Comparison of ENCODE assay signal across 12 cellular contexts in genomic region chr22:35749808-35750207, GRCh38. TPM values are rescaled to one million over a fixed set of nuclear protein-coding genes. Genes with fewer than 3 reads are reported as not detected.
A peak's percentile ranks its signal among the peaks of the same experiment; 100 is the strongest.
DNase-seq lines count a peak whose midpoint lies in the region; ATAC-seq and TF ChIP-seq lines count a peak whose summit lies in the region.
"Had no signal": no experiment of that assay in that cellular context is flagged by ENCODE, and none has a peak within 500 bp of the region (broad histone marks: within the 10 kb centered on the region; RNA-seq: fewer than 3 reads in every experiment).

No MANE protein-coding gene starts in this region.

- H4K91ac ChIP-seq in neuronal stem cell (ENCODE audit: low read depth, low read length, poor library complexity) = no peak overlapping the region

- H2BK120ac ChIP-seq in neuronal stem cell (ENCODE audit: low read depth, low read length) = no peak overlapping the region

- POLR2A ChIA-PET in activated CD4-positive, alpha-beta memory T cell treated with anti-CD3 and anti-CD28 coated beads for 36 hours (lab: Charles Lee) = no interaction called here

- H2BK12ac ChIP-seq in neuronal stem cell (ENCODE audit: low read length) = no peak overlapping the region

- intact Hi-C loops in activated CD4-positive, alpha-beta memory T cell treated with anti-CD3 and anti-CD28 coated beads for 36 hours (cut with micrococcal nuclease) = no loop called here
- intact Hi-C loops in activated T-helper 2 cell treated with anti-CD3 and anti-CD28 coated beads, Interferon-gamma antibody, Interleukin-2, Interleukin-4, amounts not matched to agents 10 μg/mL and 5 μg/mL and 100 μg/mL, durations not matched to agents 14 hours and 24 hours and 36 hours (cut with micrococcal nuclease) = no loop called here

- no peak for TF ChIP-seq CTCF in NB4 (IDR thresholded peaks at IDR 0.05; ENCODE audit: low read depth, low read length)

- H3K4me1 ChIP-seq in neuronal stem cell (ENCODE audit: control insufficient read depth in 2 of 2, insufficient read depth in 1 of 2, low read depth in 1 of 2, low read length in 2 of 2) = peaks cover 7 to 17% of the 10 kb centered on the region in 2 donors
- H3K4me1 ChIP-seq: parathyroid adenoma had no signal

- DNase-seq in NB4 (ENCODE audit: low read depth) = peak; percentile 88
- DNase-seq in neuronal stem cell (ENCODE audit: low spot score) = no peak
- no peak for DNase-seq in HPDE6-E6E7 (ENCODE audit: extremely low spot score)
- DNase-seq in activated effector memory CD4-positive, alpha-beta T cell treated with anti-CD3 and anti-CD28 coated beads, Interleukin-2, amount 50 U/mL, for 16 hours = no peak
- DNase-seq in activated CD4-positive, alpha-beta memory T cell treated with anti-CD3 and anti-CD28 coated beads for 36 hours = no peak
- no peak for DNase-seq in activated T-helper 2 cell treated with anti-CD3 and anti-CD28 coated beads, Interferon-gamma antibody, Interleukin-2, Interleukin-4, amounts not matched to agents 10 μg/mL and 5 μg/mL and 100 μg/mL, durations not matched to agents 14 hours and 24 hours and 36 hours (ENCODE audit: low spot score)
- DNase-seq: erythroblast, NCI-H526 treated with DMSO at 0.1 percent for 48 hours had no signal

- H3K36me3 ChIP-seq in neuronal stem cell (replicated peaks in 1 of 2; ENCODE audit: control insufficient read depth in 2 of 2, insufficient read depth in 2 of 2, low read length in 2 of 2) = peaks cover 4 to 71% of the 10 kb centered on the region in 2 donors

- peak overlapping the region; percentile 62 for H3K18ac ChIP-seq in neuronal stem cell (ENCODE audit: low read length)

- no peak overlapping the region for H2BK5ac ChIP-seq in neuronal stem cell (ENCODE audit: low read length)

- H3K27me3 Mint-ChIP-seq in activated CD4-positive, alpha-beta memory T cell treated with anti-CD3 and anti-CD28 coated beads for 36 hours = no peaks in the 10 kb centered on the region
- peaks cover 6% of the 10 kb centered on the region for H3K27me3 Mint-ChIP-seq in activated T-helper 2 cell treated with anti-CD3 and anti-CD28 coated beads, Interferon-gamma antibody, Interleukin-2, Interleukin-4, amounts not matched to agents 10 μg/mL and 5 μg/mL and 100 μg/mL, durations not matched to agents 14 hours and 24 hours and 36 hours (ENCODE audit: low read depth)
- H3K27me3 Mint-ChIP-seq: stimulated activated naive CD8-positive, alpha-beta T cell treated with anti-CD3 and anti-CD28 coated beads, Interleukin-15, Interleukin-2, amounts not matched to agents 100 ng/mL and 50 ng/mL, for 24 hours had no signal

- H3K9me3 ChIP-seq in neuronal stem cell (replicated peaks in 1 of 2; ENCODE audit: control insufficient read depth in 2 of 2, insufficient read depth in 1 of 2, low read depth in 1 of 2, low read length in 2 of 2) = no peaks in the 10 kb centered on the region

- H3K4ac ChIP-seq in neuronal stem cell (ENCODE audit: low read length) = no peak overlapping the region

- no peak overlapping the region for H3K14ac ChIP-seq in neuronal stem cell (ENCODE audit: low read length)

- no peak overlapping the region for H2AFZ ChIP-seq in neuronal stem cell (ENCODE audit: low read length)
- H2AFZ ChIP-seq: parathyroid adenoma had no signal

- H3K36me3 Mint-ChIP-seq in activated CD4-positive, alpha-beta memory T cell treated with anti-CD3 and anti-CD28 coated beads for 36 hours = no peaks in the 10 kb centered on the region
- no peaks in the 10 kb centered on the region for H3K36me3 Mint-ChIP-seq in activated T-helper 2 cell treated with anti-CD3 and anti-CD28 coated beads, Interferon-gamma antibody, Interleukin-2, Interleukin-4, amounts not matched to agents 10 μg/mL and 5 μg/mL and 100 μg/mL, durations not matched to agents 14 hours and 24 hours and 36 hours (ENCODE audit: low read depth)

- no peaks in the 10 kb centered on the region for H3K9me3 Mint-ChIP-seq in activated CD4-positive, alpha-beta memory T cell treated with anti-CD3 and anti-CD28 coated beads for 36 hours
- no peaks in the 10 kb centered on the region for H3K9me3 Mint-ChIP-seq in activated T-helper 2 cell treated with anti-CD3 and anti-CD28 coated beads, Interferon-gamma antibody, Interleukin-2, Interleukin-4, amounts not matched to agents 10 μg/mL and 5 μg/mL and 100 μg/mL, durations not matched to agents 14 hours and 24 hours and 36 hours
- H3K9me3 Mint-ChIP-seq: stimulated activated naive CD8-positive, alpha-beta T cell treated with anti-CD3 and anti-CD28 coated beads, Interleukin-15, Interleukin-2, amounts not matched to agents 100 ng/mL and 50 ng/mL, for 24 hours had no signal

- H3K27me3 ChIP-seq in neuronal stem cell (ENCODE audit: control insufficient read depth in 3 of 3, insufficient read depth in 3 of 3, low read depth in 1 of 3, low read length in 3 of 3) = no peaks in the 10 kb centered on the region

- no peak overlapping the region for H4K8ac ChIP-seq in neuronal stem cell (ENCODE audit: low read depth, low read length)

- H2AK5ac ChIP-seq in neuronal stem cell (ENCODE audit: low read depth, low read length) = no peak overlapping the region

- H3K4me3 ChIP-seq in NB4 (ENCODE audit: low read depth, low read length) (no peak overlapping the region), neuronal stem cell (ENCODE audit: low read length in 2 of 2) (no peak overlapping the region)

- H3K79me1 ChIP-seq in neuronal stem cell (ENCODE audit: low read depth, low read length) = no peaks in the 10 kb centered on the region

- H3K4me1 Mint-ChIP-seq in activated CD4-positive, alpha-beta memory T cell treated with anti-CD3 and anti-CD28 coated beads for 36 hours (ENCODE audit: low read depth) = peaks cover under 1% of the 10 kb centered on the region
- peaks cover under 1% of the 10 kb centered on the region for H3K4me1 Mint-ChIP-seq in activated T-helper 2 cell treated with anti-CD3 and anti-CD28 coated beads, Interferon-gamma antibody, Interleukin-2, Interleukin-4, amounts not matched to agents 10 μg/mL and 5 μg/mL and 100 μg/mL, durations not matched to agents 14 hours and 24 hours and 36 hours (ENCODE audit: low read depth)

- H3K23ac ChIP-seq in neuronal stem cell (ENCODE audit: low read depth, low read length, poor library complexity) = no peak overlapping the region

- no peak overlapping the region for H3K9ac ChIP-seq in neuronal stem cell (ENCODE audit: low read depth, low read length, poor library complexity)
- H3K9ac ChIP-seq: parathyroid adenoma had no signal

- no peak overlapping the region for H3K27ac Mint-ChIP-seq in activated CD4-positive, alpha-beta memory T cell treated with anti-CD3 and anti-CD28 coated beads for 36 hours
- H3K27ac Mint-ChIP-seq in activated T-helper 2 cell treated with anti-CD3 and anti-CD28 coated beads, Interferon-gamma antibody, Interleukin-2, Interleukin-4, amounts not matched to agents 10 μg/mL and 5 μg/mL and 100 μg/mL, durations not matched to agents 14 hours and 24 hours and 36 hours = no peak overlapping the region
- H3K27ac Mint-ChIP-seq: stimulated activated naive CD8-positive, alpha-beta T cell treated with anti-CD3 and anti-CD28 coated beads, Interleukin-15, Interleukin-2, amounts not matched to agents 100 ng/mL and 50 ng/mL, for 24 hours had no signal

- H3K27ac ChIP-seq in neuronal stem cell (replicated peaks; ENCODE audit: low read length) = no peak overlapping the region
- H3K27ac ChIP-seq: parathyroid adenoma had no signal

- no peak overlapping the region for H3K4me3 Mint-ChIP-seq in activated CD4-positive, alpha-beta memory T cell treated with anti-CD3 and anti-CD28 coated beads for 36 hours
- no peak overlapping the region for H3K4me3 Mint-ChIP-seq in activated T-helper 2 cell treated with anti-CD3 and anti-CD28 coated beads, Interferon-gamma antibody, Interleukin-2, Interleukin-4, amounts not matched to agents 10 μg/mL and 5 μg/mL and 100 μg/mL, durations not matched to agents 14 hours and 24 hours and 36 hours (ENCODE audit: low read depth)
- H3K4me3 Mint-ChIP-seq: stimulated activated naive CD8-positive, alpha-beta T cell treated with anti-CD3 and anti-CD28 coated beads, Interleukin-15, Interleukin-2, amounts not matched to agents 100 ng/mL and 50 ng/mL, for 24 hours had no signal

- H3K4me2 ChIP-seq in neuronal stem cell (ENCODE audit: insufficient read depth, low read length, poor library complexity, severe bottlenecking) = no peak overlapping the region

- CTCF ChIA-PET in activated CD4-positive, alpha-beta memory T cell treated with anti-CD3 and anti-CD28 coated beads for 36 hours (lab: Charles Lee) = no interaction called here

- H2BK15ac ChIP-seq in neuronal stem cell (ENCODE audit: low read length) = no peak overlapping the region

- ATAC-seq in GM18868 (IDR thresholded peaks at IDR 0.05; ENCODE audit: unreplicated experiment) = peak; percentile 90
- peak; percentile 89 for ATAC-seq in HG02610 (IDR thresholded peaks at IDR 0.05; ENCODE audit: unreplicated experiment)

- no peak for TF ChIP-seq POLR2A in NB4 (IDR thresholded peaks at IDR 0.05; ENCODE audit: extremely low read depth, insufficient read length)

- WGBS in neuronal stem cell (ENCODE audit: extremely low coverage in 2 of 2, insufficient read length in 2 of 2, insufficient replicate concordance in 1 of 2), 2 donors = no CpG with 5 or more reads among the region's 10 CpGs

RNA-seq across cellular contexts. Expression of gene APOL5, which starts 32.1 kb away (rescaled TPM):
- not detected for polyA plus RNA-seq in neuronal stem cell (2013, experiment 1 of 2)
- polyA plus RNA-seq in neuronal stem cell (2013, experiment 2 of 2) = not detected
- total RNA-seq in activated CD4-positive, alpha-beta memory T cell treated with anti-CD3 and anti-CD28 coated beads for 36 hours = not detected
- not detected in 2 replicates for total RNA-seq in activated T-helper 2 cell treated with anti-CD3 and anti-CD28 coated beads, Interferon-gamma antibody, Interleukin-2, Interleukin-4, amounts not matched to agents 10 μg/mL and 5 μg/mL and 100 μg/mL, durations not matched to agents 14 hours and 24 hours and 36 hours
